10 cellular contexts compared by ENCODE assay signal in genomic region chr6:30207619-30208295, GRCh38. TPM values are rescaled to one million over a fixed set of nuclear protein-coding genes. Genes with fewer than 3 reads are reported as not detected.
DNase-seq lines count a peak whose midpoint lies in the region; ATAC-seq and TF ChIP-seq lines count a peak whose summit lies in the region.
"Had no signal": no experiment of that assay in that cellular context is flagged by ENCODE, and none has a peak within 500 bp of the region (broad histone marks: within the 10 kb centered on the region; RNA-seq: fewer than 3 reads in every experiment).

No MANE protein-coding gene starts in this region.

- no peaks in the 10 kb centered on the region for H3K9me3 ChIP-seq in BLaER1
- no peaks in the 10 kb centered on the region for H3K9me3 ChIP-seq in Panc1 (ENCODE audit: control insufficient read depth, insufficient read depth, low read depth, low read length)
- H3K9me3 ChIP-seq in esophagus squamous epithelium: no peaks in the 10 kb centered on the region
- H3K9me3 ChIP-seq in MM.1S (replicated peaks; ENCODE audit: insufficient read depth, low read length): no peaks in the 10 kb centered on the region

- CTCF ChIA-PET in Panc1 (lab: Charles Lee): interaction anchor here (0.6 kb wide), 1 partner anchor 16 kb away, joined by 3 read pairs; no protein-coding TSS in a partner anchor

- no peaks in the 10 kb centered on the region for H3K27me3 Mint-ChIP-seq in naive thymus-derived CD8-positive, alpha-beta T cell

- H3K4me3 ChIP-seq in BLaER1 (0 out of 2 replicates have a peak overlapping the region, but pooled peaks have one; percentile 2), Panc1 (ENCODE audit: low read depth in 2 of 2, low read length in 2 of 2) (no peak overlapping the region), esophagus squamous epithelium (peak overlapping the region in 2 of 4 donors; percentile 0 to 22), MM.1S (ENCODE audit: low read length) (no peak overlapping the region)

- POLR2A ChIA-PET in Panc1 (lab: Charles Lee): interaction anchor here (0.6 kb wide), 1 partner anchor 51 kb away, joined by 3 read pairs; no protein-coding TSS in a partner anchor
- POLR2A ChIA-PET in naive thymus-derived CD8-positive, alpha-beta T cell (lab: Charles Lee): no interaction called here

- in situ Hi-C loops in Panc1 (cut with HindIII; ENCODE audit: low pct_unique_long_range_greater_than_20kb, low sequenced_read_pairs): no loop called here

- H3K27me3 ChIP-seq in BLaER1 (no peaks in the 10 kb centered on the region), Panc1 (ENCODE audit: control insufficient read depth, insufficient read depth, low read length) (no peaks in the 10 kb centered on the region), esophagus squamous epithelium (no peaks in the 10 kb centered on the region), MM.1S (replicated peaks; ENCODE audit: insufficient read depth, low read length) (no peaks in the 10 kb centered on the region)

- peak overlapping the region in 5 of 10 donors; percentile 0 to 55 (median 19) for H3K4me3 Mint-ChIP-seq in naive thymus-derived CD8-positive, alpha-beta T cell

- no TSS peak for BruUV-seq in Panc1 (replicated peaks; lab: Mats Ljungman, UMichigan)

- H3K27ac ChIP-seq in BLaER1 (0 out of 2 replicates have a peak overlapping the region, but pooled peaks have one; percentile 49), Panc1 (ENCODE audit: low read length) (peak overlapping the region; percentile 27; the same call in 1 of the 2 replicates), esophagus squamous epithelium (peak overlapping the region; percentile 81 to 90 (median 85)), MM.1S (ENCODE audit: low read length) (no peak overlapping the region)

- H3K79me2 ChIP-seq in MM.1S (ENCODE audit: low read length): peaks cover 93% of the 10 kb centered on the region

- peaks cover 0 to 41% (median 0%) of the 10 kb centered on the region in 3 donors for H3K36me3 Mint-ChIP-seq in naive thymus-derived CD8-positive, alpha-beta T cell

- peaks cover 41 to 85% (median 82%) of the 10 kb centered on the region in 4 donors for H3K4me1 Mint-ChIP-seq in naive thymus-derived CD8-positive, alpha-beta T cell

- H3K9me3 Mint-ChIP-seq in naive thymus-derived CD8-positive, alpha-beta T cell: no peaks in the 10 kb centered on the region

- no peak overlapping the region for H2AFZ ChIP-seq in MM.1S (ENCODE audit: low read length)

- 0 out of 2 replicates have a peak overlapping the region, but pooled peaks have one; percentile 23 for H3K9ac ChIP-seq in BLaER1
- no peak overlapping the region for H3K9ac ChIP-seq in MM.1S (ENCODE audit: low read length)

- ATAC-seq in Panc1: no peak
- ATAC-seq in naive thymus-derived CD8-positive, alpha-beta T cell: no peak

- DNase-seq in Panc1 (ENCODE audit: low read depth, low spot score) (no peak), esophagus squamous epithelium (lab: John Stamatoyannopoulos, UW) (no peak), DMS153 (lab: John Stamatoyannopoulos, UW) (no peak), NCI-H1694 treated with DMSO at 0.1 percent for 48 hours (lab: John Stamatoyannopoulos, UW) (no peak), MM.1S (no peak), DMS 273 treated with DMSO at 0.1 percent for 48 hours (lab: John Stamatoyannopoulos, UW) (no peak)
- DNase-seq in naive thymus-derived CD8-positive, alpha-beta T cell: no peak
- DNase-seq: aorta had no signal

- H4K20me1 ChIP-seq in BLaER1: peaks cover 99% of the 10 kb centered on the region
- H4K20me1 ChIP-seq in MM.1S (ENCODE audit: insufficient read depth, low read length): peaks cover 35% of the 10 kb centered on the region

- H3F3A ChIP-seq in MM.1S (ENCODE audit: insufficient read depth, low read length): no peaks in the 10 kb centered on the region; the same call in 1 of the 2 replicates

- TF ChIP-seq POLR2A in esophagus squamous epithelium (IDR thresholded peaks at IDR 0.05): no peak

- intact Hi-C loops in Panc1 (cut with micrococcal nuclease; ENCODE audit: unreplicated experiment): no loop called here
- intact Hi-C loops in esophagus squamous epithelium (cut with DNase I): no loop called here

- peak overlapping the region in 6 of 10 donors; percentile 7 to 90 (median 54) for H3K27ac Mint-ChIP-seq in naive thymus-derived CD8-positive, alpha-beta T cell

- TF ChIP-seq CTCF in Panc1 (IDR thresholded peaks at IDR 0.05) (no peak), esophagus squamous epithelium (IDR thresholded peaks at IDR 0.05) (no peak), MM.1S (IDR thresholded peaks at IDR 0.05; ENCODE audit: low read length) (no peak)

- 35 to 65% methylated on average over 4 of the region's 4 CpGs for WGBS in esophagus squamous epithelium, 2 donors

- no peaks in the 10 kb centered on the region for H3K9me2 ChIP-seq in MM.1S (replicated peaks; ENCODE audit: insufficient read depth, low read length)

- H3K36me3 ChIP-seq in BLaER1: peaks cover 19% of the 10 kb centered on the region; the same call in 1 of the 2 replicates
- H3K36me3 ChIP-seq in Panc1 (ENCODE audit: control insufficient read depth, insufficient read depth, low read length): no peaks in the 10 kb centered on the region; the same call in none of the 2 replicates
- peaks cover 0 to 14% (median 0%) of the 10 kb centered on the region in 3 donors for H3K36me3 ChIP-seq in esophagus squamous epithelium
- no peaks in the 10 kb centered on the region for H3K36me3 ChIP-seq in MM.1S (replicated peaks; ENCODE audit: insufficient read depth, low read length)

- peak overlapping the region; percentile 87 for H3K4me2 ChIP-seq in BLaER1
- H3K4me2 ChIP-seq in MM.1S (ENCODE audit: low read depth, low read length): no peak overlapping the region

- H3K4me1 ChIP-seq in BLaER1 (peaks cover 71% of the 10 kb centered on the region), Panc1 (ENCODE audit: control insufficient read depth, insufficient read depth, low read length) (peaks cover 34% of the 10 kb centered on the region), esophagus squamous epithelium (peaks cover 37 to 99% (median 59%) of the 10 kb centered on the region in 3 donors), MM.1S (ENCODE audit: low read length) (peaks cover 13% of the 10 kb centered on the region; the same call in 1 of the 2 replicates)

RNA-seq across cellular contexts. Expression of gene TRIM26, which starts 5.4 kb away (rescaled TPM):
- total RNA-seq in Panc1 (2021; ENCODE audit: unreplicated experiment): 44.8 TPM
- polyA plus RNA-seq in Panc1 (2012; ENCODE audit: insufficient read length): 32.5 TPM
- total RNA-seq in esophagus squamous epithelium: 10 to 100 TPM; 52.3 to 76.3 (median 63.3) TPM
- 10 to 100 TPM; 42.6 to 47.0 TPM for total RNA-seq in naive thymus-derived CD8-positive, alpha-beta T cell
- 10 to 100 TPM; 22.7 to 42.9 (median 27.6) TPM for polyA plus RNA-seq in naive thymus-derived CD8-positive, alpha-beta T cell

RNA-seq across cellular contexts. Expression of gene TRIM15, which starts 44.4 kb away (rescaled TPM):
- total RNA-seq in Panc1 (2021; ENCODE audit: unreplicated experiment): 0.13 TPM
- polyA plus RNA-seq in Panc1 (2012; ENCODE audit: insufficient read length): not detected
- not detected for total RNA-seq in esophagus squamous epithelium
- total RNA-seq in naive thymus-derived CD8-positive, alpha-beta T cell: not detected
- not detected for polyA plus RNA-seq in naive thymus-derived CD8-positive, alpha-beta T cell
- total RNA-seq: aorta, kidney epithelial cell had no signal

RNA-seq across cellular contexts. Expression of gene TRIM10, which starts 46.7 kb away (rescaled TPM):
- total RNA-seq in Panc1 (2021; ENCODE audit: unreplicated experiment) (not detected), esophagus squamous epithelium (not detected)
- polyA plus RNA-seq in Panc1 (2012; ENCODE audit: insufficient read length): not detected
- total RNA-seq in naive thymus-derived CD8-positive, alpha-beta T cell: not detected
- polyA plus RNA-seq in naive thymus-derived CD8-positive, alpha-beta T cell: not detected
- total RNA-seq: kidney epithelial cell had no signal
